Comparison of ENCODE assay signal across 17 cellular contexts in the genomic region with DNA sequence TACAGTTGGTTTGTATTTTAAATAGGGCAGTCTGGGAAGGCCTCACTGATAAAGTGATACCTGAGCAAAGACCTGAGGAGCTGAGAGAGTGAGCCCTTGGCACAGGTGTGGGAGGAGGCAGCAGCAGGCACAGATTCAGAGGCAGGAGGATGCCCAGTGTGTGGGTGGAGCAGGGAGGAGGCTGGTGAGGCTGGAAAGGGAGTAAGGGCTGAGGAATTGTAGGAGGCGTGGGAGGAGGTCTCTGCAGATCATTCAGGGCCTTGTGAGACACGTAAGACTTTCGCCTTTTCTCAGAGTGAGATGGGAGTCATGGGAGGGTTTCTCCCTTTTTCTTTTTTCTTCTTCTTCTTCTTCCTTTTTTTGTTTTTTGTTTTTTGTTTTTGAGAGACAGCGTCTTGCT. TPM values are rescaled to one million over a fixed set of nuclear protein-coding genes. Genes with fewer than 3 reads are reported as not detected.
A peak's percentile ranks its signal among the peaks of the same experiment; 100 is the strongest.
DNase-seq lines count a peak whose midpoint lies in the region; ATAC-seq and TF ChIP-seq lines count a peak whose summit lies in the region.
"Had no signal": no experiment of that assay in that cellular context is flagged by ENCODE, and none has a peak within 500 bp of the region (broad histone marks: within the 10 kb centered on the region; RNA-seq: fewer than 3 reads in every experiment).

No MANE protein-coding gene starts in this region.

- no peaks in the 10 kb centered on the region for H3K36me3 ChIP-seq in HEK293 (ENCODE audit: control insufficient read depth in 2 of 2, insufficient read depth in 1 of 2, low read length in 2 of 2)
- no peaks in the 10 kb centered on the region for H3K36me3 ChIP-seq in osteoblast (ENCODE audit: insufficient read depth, low read length)

- no peaks in the 10 kb centered on the region for H3K9me3 Mint-ChIP-seq in nephron
- H3K9me3 Mint-ChIP-seq in stimulated activated naive B cell treated with anti-CD40 and anti-IgM and Interleukin-4, amounts not matched to agents 10 μg/mL and 1 μg/mL and 100 μg/mL, for 72 hours: no peaks in the 10 kb centered on the region

- H3K9me3 ChIP-seq in HEK293 (ENCODE audit: control insufficient read depth, insufficient read depth, low read depth, low read length): no peaks in the 10 kb centered on the region
- no peaks in the 10 kb centered on the region for H3K9me3 ChIP-seq in osteoblast (ENCODE audit: low read depth, low read length)

- CTCF ChIA-PET in HEK293 (lab: Yijun Ruan, JAX): no interaction called here

- H3K4me1 Mint-ChIP-seq in nephron: peaks cover 59% of the 10 kb centered on the region
- H3K4me1 Mint-ChIP-seq in stimulated activated naive B cell treated with anti-CD40 and anti-IgM and Interleukin-4, amounts not matched to agents 10 μg/mL and 1 μg/mL and 100 μg/mL, for 72 hours: peaks cover 0 to 1% of the 10 kb centered on the region in 2 donors

- no peaks in the 10 kb centered on the region for H3K79me2 ChIP-seq in osteoblast (ENCODE audit: insufficient read depth, low read length)

- no peaks in the 10 kb centered on the region for H3K27me3 ChIP-seq in osteoblast (ENCODE audit: insufficient read depth, low read length)

- no peaks in the 10 kb centered on the region for H4K20me1 ChIP-seq in osteoblast (ENCODE audit: insufficient read depth, low read length)

- H3K4me1 ChIP-seq in HEK293 (ENCODE audit: control insufficient read depth, insufficient read depth, low read length) (no peaks in the 10 kb centered on the region), osteoblast (ENCODE audit: insufficient read depth, low read length) (peaks cover 5% of the 10 kb centered on the region)

- POLR2A ChIA-PET in HEK293 (lab: Yijun Ruan, JAX): no interaction called here

- peak overlapping the region; percentile 53 to 93 (median 72) for H3K27ac Mint-ChIP-seq in nephron
- H3K27ac Mint-ChIP-seq in stimulated activated naive B cell treated with anti-CD40 and anti-IgM and Interleukin-4, amounts not matched to agents 10 μg/mL and 1 μg/mL and 100 μg/mL, for 72 hours: peak overlapping the region; percentile 9

- no peak overlapping the region for H3K27ac ChIP-seq in HEK293 (ENCODE audit: extremely low read depth, low read depth, low read length)
- H3K27ac ChIP-seq in caudate nucleus (ENCODE audit: low read depth, low read length): peak overlapping the region; percentile 2
- no peak overlapping the region for H3K27ac ChIP-seq in osteoblast (ENCODE audit: low read depth, low read length)
- H3K27ac ChIP-seq: KMS-11 had no signal

- no peak overlapping the region for H3K4me2 ChIP-seq in osteoblast (ENCODE audit: insufficient read depth, low read length)
- H3K4me2 ChIP-seq: KMS-11 had no signal

- DNase-seq in caudate nucleus (lab: John Stamatoyannopoulos, UW): no peak
- DNase-seq in stimulated activated naive B cell treated with anti-CD40 and anti-IgM and Interleukin-4, amounts not matched to agents 10 μg/mL and 1 μg/mL and 100 μg/mL, for 72 hours: no peak
- no peak for DNase-seq in osteoblast (ENCODE audit: insufficient read length, low spot score, missing footprints)
- DNase-seq: Calu3, DMS153, DND-41, IMR-90, MM.1S, NCI-H2029 treated with DMSO at 0.1 percent for 48 hours, NCI-H69, RPMI8226, SHP77 had no signal

- no peak overlapping the region for H3K4me3 Mint-ChIP-seq in nephron
- no peak overlapping the region for H3K4me3 Mint-ChIP-seq in stimulated activated naive B cell treated with anti-CD40 and anti-IgM and Interleukin-4, amounts not matched to agents 10 μg/mL and 1 μg/mL and 100 μg/mL, for 72 hours

- no peak overlapping the region for H3K4me3 ChIP-seq in HEK293 (ENCODE audit: low read depth, low read length)
- no peak overlapping the region for H3K4me3 ChIP-seq in osteoblast (ENCODE audit: insufficient read depth, low read length)

- no peaks in the 10 kb centered on the region for H3K27me3 Mint-ChIP-seq in nephron (ENCODE audit: low read depth)
- peaks cover 0 to 4% of the 10 kb centered on the region in 2 donors for H3K27me3 Mint-ChIP-seq in stimulated activated naive B cell treated with anti-CD40 and anti-IgM and Interleukin-4, amounts not matched to agents 10 μg/mL and 1 μg/mL and 100 μg/mL, for 72 hours

- H2AFZ ChIP-seq in osteoblast (ENCODE audit: low read length): no peak overlapping the region

- TF ChIP-seq CTCF in HEK293 (tag by site-specific recombination; IDR thresholded peaks at IDR 0.05): no peak
- no peak for TF ChIP-seq CTCF in nephron (IDR thresholded peaks at IDR 0.05; ENCODE audit: unreplicated experiment in 3 of 3)
- TF ChIP-seq CTCF in osteoblast (IDR thresholded peaks at IDR 0.05; ENCODE audit: extremely low read depth, low read depth, low read length): no peak

- ATAC-seq in stimulated activated naive B cell treated with anti-CD40 and anti-IgM and Interleukin-4, amounts not matched to agents 10 μg/mL and 1 μg/mL and 100 μg/mL, for 72 hours (replicated peaks): no peak
- ATAC-seq in HG02840 (IDR thresholded peaks at IDR 0.05; ENCODE audit: low FRiP score, unreplicated experiment) (no peak), HG02623 (IDR thresholded peaks at IDR 0.05; ENCODE audit: unreplicated experiment) (no peak)

- H3K36me3 Mint-ChIP-seq in nephron (ENCODE audit: low read depth): peaks cover 14% of the 10 kb centered on the region
- peaks cover 0 to 3% of the 10 kb centered on the region in 2 donors for H3K36me3 Mint-ChIP-seq in stimulated activated naive B cell treated with anti-CD40 and anti-IgM and Interleukin-4, amounts not matched to agents 10 μg/mL and 1 μg/mL and 100 μg/mL, for 72 hours

TF ChIP-seq in HEK293, 187 proteins besides CTCF, POLR2A, EP300 and RAD21:
- TF ChIP-seq ZNF530 (tag by site-specific recombination; IDR thresholded peaks at IDR 0.05; ENCODE audit: low read depth) (no peak), OVOL3 (tag by site-specific recombination; IDR thresholded peaks at IDR 0.05) (no peak), ZNF529 (tag by site-specific recombination; IDR thresholded peaks at IDR 0.05; ENCODE audit: insufficient replicate concordance) (no peak), ZNF24 (tag by site-specific recombination; IDR thresholded peaks at IDR 0.05) (no peak), EGR2 (tag by site-specific recombination; IDR thresholded peaks at IDR 0.05; ENCODE audit: low read depth) (peak; percentile 96), ZNF658 (tag by site-specific recombination; IDR thresholded peaks at IDR 0.05) (no peak), ZNF707 (tag by site-specific recombination; IDR thresholded peaks at IDR 0.05) (no peak), ZFHX2 (tag by site-specific recombination; conservative IDR thresholded peaks at IDR 0.05) (peak; percentile 98), ZNF114 (tag by site-specific recombination; IDR thresholded peaks at IDR 0.05) (no peak)

RNA-seq across cellular contexts. Expression of gene RGL1, which starts 58.0 kb away (rescaled TPM):
- 24.6 and 25.3 TPM in 2 replicates for total RNA-seq in osteoblast
